Comparison of ENCODE assay signal across 27 cellular contexts in genomic region chr5:19927170-19927569, GRCh38.
"Had no signal": no experiment of that assay in that cellular context is flagged by ENCODE, and none has a peak within 500 bp of the region (broad histone marks: within the 10 kb centered on the region; RNA-seq: fewer than 3 reads in every experiment).

No MANE protein-coding gene starts in this region.

- H3K27ac ChIP-seq: ascending aorta, cardiac muscle cell, Peyer's patch, RWPE1, SJCRH30, SK-N-MC had no signal

- H3K36me3 ChIP-seq: ascending aorta, cardiac muscle cell, Peyer's patch, SJCRH30 had no signal

- H3K4me3 ChIP-seq: ascending aorta, cardiac muscle cell, Peyer's patch, SJCRH30, SK-N-MC had no signal

- H3K36me3 Mint-ChIP-seq: activated naive CD4-positive, alpha-beta T cell treated with anti-CD3 and anti-CD28 coated beads, Interleukin-2, amount 50 U/mL, for 24 hours; activated naive CD8-positive, alpha-beta T cell treated with anti-CD3 and anti-CD28 coated beads, Interleukin-2, amount 10 ng/mL, durations not matched to agents 7 days and 5 days had no signal

- H3K27ac Mint-ChIP-seq: activated CD4-positive, alpha-beta T cell treated with anti-CD3 and anti-CD28 coated beads, Interleukin-2, amount 10 ng/mL, durations not matched to agents 24 days and 14 days; activated CD8-positive, alpha-beta T cell treated with anti-CD3 and anti-CD28 coated beads for 36 hours; activated naive CD4-positive, alpha-beta T cell treated with anti-CD3 and anti-CD28 coated beads, Interleukin-2, amount 50 U/mL, for 24 hours; activated naive CD8-positive, alpha-beta T cell treated with anti-CD3 and anti-CD28 coated beads, Interleukin-2, amount 10 ng/mL, durations not matched to agents 7 days and 5 days; activated T-cell treated with anti-CD3 and anti-CD28 coated beads, Interleukin-2, amount 50 U/mL, for 72 hours; activated T-helper 17 cell treated with anti-CD3 and anti-CD28 coated beads, Interleukin-2, amount 50 U/mL, for 72 hours; T-helper 1 cell treated with Interleukin-12 subunit alpha and Interleukin-12 subunit beta and Interleukin-4 antibody, amounts not matched to agents 30 μg/mL and 1 μg/mL, for 36 hours; T-helper 2 cell treated with Interferon-gamma antibody and Interleukin-4, amounts not matched to agents 5 μg/mL and 100 μg/mL, for 36 hours had no signal

- H3K9me3 ChIP-seq: ascending aorta, Peyer's patch, SJCRH30 had no signal

- H3K27me3 ChIP-seq: ascending aorta, cardiac muscle cell, Peyer's patch, SJCRH30 had no signal

- FAIRE-seq: TTC549 had no signal

- ATAC-seq: activated CD8-positive, alpha-beta T cell treated with anti-CD3 and anti-CD28 coated beads for 36 hours; activated T-cell treated with anti-CD3 and anti-CD28 coated beads, Interleukin-2, amount 50 U/mL, for 72 hours; activated T-helper 17 cell treated with anti-CD3 and anti-CD28 coated beads, Interleukin-2, amount 50 U/mL, for 72 hours; Right ventricle myocardium inferior had no signal

- H3K9me3 Mint-ChIP-seq: activated CD4-positive, alpha-beta T cell treated with anti-CD3 and anti-CD28 coated beads, Interleukin-2, amount 10 ng/mL, durations not matched to agents 24 days and 14 days had no signal

- H3K4me3 Mint-ChIP-seq: activated CD4-positive, alpha-beta T cell treated with anti-CD3 and anti-CD28 coated beads, Interleukin-2, amount 10 ng/mL, durations not matched to agents 24 days and 14 days; activated CD8-positive, alpha-beta T cell treated with anti-CD3 and anti-CD28 coated beads for 36 hours; activated naive CD4-positive, alpha-beta T cell treated with anti-CD3 and anti-CD28 coated beads, Interleukin-2, amount 50 U/mL, for 24 hours; activated naive CD8-positive, alpha-beta T cell treated with anti-CD3 and anti-CD28 coated beads, Interleukin-2, amount 10 ng/mL, durations not matched to agents 7 days and 5 days; activated T-cell treated with anti-CD3 and anti-CD28 coated beads, Interleukin-2, amount 50 U/mL, for 72 hours; activated T-helper 17 cell treated with anti-CD3 and anti-CD28 coated beads, Interleukin-2, amount 50 U/mL, for 72 hours; T-helper 1 cell treated with Interleukin-12 subunit alpha and Interleukin-12 subunit beta and Interleukin-4 antibody, amounts not matched to agents 30 μg/mL and 1 μg/mL, for 36 hours; T-helper 2 cell treated with Interferon-gamma antibody and Interleukin-4, amounts not matched to agents 5 μg/mL and 100 μg/mL, for 36 hours had no signal

- DNase-seq: activated CD4-positive, alpha-beta T cell treated with anti-CD3 and anti-CD28 coated beads, Interleukin-2, amount 10 ng/mL, durations not matched to agents 24 days and 14 days; activated CD4-positive, alpha-beta T cell treated with anti-CD3 and anti-CD28 coated beads, Interleukin-2, amount 50 U/mL, for 4 hours; activated CD8-positive, alpha-beta T cell treated with anti-CD3 and anti-CD28 coated beads for 36 hours; activated effector memory CD4-positive, alpha-beta T cell treated with anti-CD3 and anti-CD28 coated beads, Interleukin-2, amount 50 U/mL, for 16 hours; activated naive CD4-positive, alpha-beta T cell treated with Interleukin-2 at 50 U/mL for 16 hours; activated naive CD8-positive, alpha-beta T cell treated with anti-CD3 and anti-CD28 coated beads, Interleukin-2, amount 10 ng/mL, durations not matched to agents 7 days and 5 days; activated T-cell treated with anti-CD3 and anti-CD28 coated beads, Interleukin-2, amount 50 U/mL, for 1 hour; activated T-cell treated with anti-CD3 and anti-CD28 coated beads, Interleukin-2, amount 50 U/mL, for 72 hours; amygdala; Karpas-422; NCI-H1105; NCI-H187 treated with DMSO at 0.1 percent for 48 hours; NCI-H2171 treated with DMSO at 0.1 percent for 48 hours; NCI-H2227 treated with DMSO at 0.1 percent for 48 hours; NCI-H524; Peyer's patch; SJCRH30 had no signal

- H3K4me1 Mint-ChIP-seq: activated CD4-positive, alpha-beta T cell treated with anti-CD3 and anti-CD28 coated beads, Interleukin-2, amount 10 ng/mL, durations not matched to agents 24 days and 14 days; activated naive CD4-positive, alpha-beta T cell treated with anti-CD3 and anti-CD28 coated beads, Interleukin-2, amount 50 U/mL, for 24 hours; activated naive CD8-positive, alpha-beta T cell treated with anti-CD3 and anti-CD28 coated beads, Interleukin-2, amount 10 ng/mL, durations not matched to agents 7 days and 5 days; activated T-helper 17 cell treated with anti-CD3 and anti-CD28 coated beads, Interleukin-2, amount 50 U/mL, for 72 hours had no signal

- H3K4me1 ChIP-seq: ascending aorta, Peyer's patch, SJCRH30 had no signal
